12 cellular contexts compared by ENCODE assay signal in the genomic region with DNA sequence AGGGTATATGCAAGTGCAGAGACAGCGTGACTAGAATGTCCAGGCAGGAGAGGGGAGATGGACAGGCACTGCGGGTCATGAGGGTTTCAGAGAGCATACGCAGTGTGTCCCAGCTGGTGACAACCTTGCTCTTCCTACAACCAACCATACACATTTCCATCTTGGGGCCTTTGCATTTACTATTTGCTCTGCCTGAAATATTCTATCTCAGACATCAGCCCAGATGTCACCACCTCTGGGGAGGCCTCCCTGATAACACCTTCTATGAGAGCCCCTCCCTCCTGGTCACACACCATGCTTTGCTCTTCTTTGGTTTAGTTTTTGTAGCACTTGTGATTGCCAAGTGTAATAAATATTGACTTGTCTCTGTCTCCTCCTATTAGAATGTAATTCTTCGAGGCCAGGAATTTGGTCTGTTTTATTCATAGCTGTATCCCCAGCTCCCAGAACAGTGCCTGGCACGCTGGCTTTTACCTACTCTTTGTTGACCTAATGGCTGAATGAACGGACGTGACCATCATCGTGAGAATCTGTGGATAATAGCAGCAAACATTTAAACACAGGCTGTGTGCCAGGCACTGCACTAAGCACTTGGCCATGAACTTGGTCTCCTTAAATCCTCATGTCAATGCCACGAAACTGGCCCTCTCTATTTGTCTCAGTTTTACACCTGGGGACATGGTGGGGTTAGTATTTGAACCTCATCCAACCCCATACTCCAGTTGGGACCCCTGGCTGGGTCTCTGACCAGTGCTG. TPM values are rescaled to one million over a fixed set of nuclear protein-coding genes. Genes with fewer than 3 reads are reported as not detected.
DNase-seq lines count a peak whose midpoint lies in the region; ATAC-seq, FAIRE-seq and TF ChIP-seq lines count a peak whose summit lies in the region.
"Had no signal": no experiment of that assay in that cellular context is flagged by ENCODE, and none has a peak within 500 bp of the region (broad histone marks: within the 10 kb centered on the region; RNA-seq: fewer than 3 reads in every experiment).

No MANE protein-coding gene starts in this region.

- no peaks in the 10 kb centered on the region for H3K9me3 ChIP-seq in OCI-LY3 (ENCODE audit: insufficient read depth, low read length)
- H3K9me3 ChIP-seq in small intestine (ENCODE audit: control insufficient read depth, low read depth) = no peaks in the 10 kb centered on the region
- H3K9me3 ChIP-seq: uterus had no signal

- DNase-seq in small intestine (no peak), NCI-H1417 treated with DMSO at 0.1 percent for 48 hours (lab: John Stamatoyannopoulos, UW) (no peak), NCI-H2196 treated with DMSO at 0.1 percent for 48 hours (lab: John Stamatoyannopoulos, UW; ENCODE audit: unreplicated experiment) (no peak)
- DNase-seq in stimulated activated naive CD4-positive, alpha-beta T cell treated with Interleukin-2 at 50 U/mL for 16 hours (lab: John Stamatoyannopoulos, UW) = no peak
- DNase-seq: brain microvascular endothelial cell, DMS 273 treated with DMSO at 0.1 percent for 48 hours, NCI-H1930 had no signal

- H4K20me1 ChIP-seq in OCI-LY3 (ENCODE audit: insufficient read depth, low read length) = peaks cover 29% of the 10 kb centered on the region; the same call in 1 of the 2 replicates

- no peak for FAIRE-seq in small intestine (lab: Jason Lieb, UNC)
- FAIRE-seq: H54 had no signal

- ATAC-seq in HG02852 (IDR thresholded peaks at IDR 0.05; ENCODE audit: unreplicated experiment) = peak; percentile 5

- peak overlapping the region; percentile 99 for H3K4me2 ChIP-seq in OCI-LY3 (ENCODE audit: low read length)

- TF ChIP-seq POLR2A in GM18526 (IDR thresholded peaks at IDR 0.05; ENCODE audit: extremely low read depth, insufficient read length) = peak; percentile 41

- H3K27me3 ChIP-seq in OCI-LY3 (ENCODE audit: low read depth, low read length) (no peaks in the 10 kb centered on the region), small intestine (ENCODE audit: control insufficient read depth in 2 of 2, insufficient read depth in 2 of 2, low read length in 2 of 2) (no peaks in the 10 kb centered on the region)
- H3K27me3 ChIP-seq: brain microvascular endothelial cell, uterus had no signal

- H3K27ac ChIP-seq in OCI-LY3 (ENCODE audit: low read length) = peak overlapping the region; percentile 85
- H3K27ac ChIP-seq in small intestine (ENCODE audit: low read depth in 1 of 2, low read length in 1 of 2) = peak overlapping the region; percentile 35 to 65
- H3K27ac ChIP-seq: brain microvascular endothelial cell, uterus had no signal

- no peak overlapping the region for H2AFZ ChIP-seq in OCI-LY3 (ENCODE audit: low read depth, low read length)

- peak overlapping the region; percentile 85 for H3K9ac ChIP-seq in OCI-LY3 (ENCODE audit: low read length)

- H3K79me2 ChIP-seq in OCI-LY3 (ENCODE audit: low read length) = peaks cover 87% of the 10 kb centered on the region

- H3K4me3 ChIP-seq in OCI-LY3 (ENCODE audit: low read length) = peak overlapping the region; percentile 74
- H3K4me3 ChIP-seq in small intestine (ENCODE audit: low read depth in 1 of 2, low read length in 2 of 2) = no peak overlapping the region
- H3K4me3 ChIP-seq: uterus had no signal

- no peak for TF ChIP-seq CTCF in OCI-LY3 (IDR thresholded peaks at IDR 0.05; ENCODE audit: low read depth, low read length)

- WGBS in small intestine, 3 donors = 56 to 63% (median 57%) methylated on average over 8 to 9 of the region's 9 CpGs

- H3K4me1 ChIP-seq in OCI-LY3 (ENCODE audit: low read length) (peaks cover 95% of the 10 kb centered on the region), small intestine (ENCODE audit: control insufficient read depth in 2 of 2, insufficient read depth in 1 of 2, low read depth in 1 of 2, low read length in 1 of 2) (no peaks in the 10 kb centered on the region)
- H3K4me1 ChIP-seq: uterus had no signal

- H3K36me3 ChIP-seq in OCI-LY3 (replicated peaks; ENCODE audit: low read depth, low read length) (peaks cover 23% of the 10 kb centered on the region), small intestine (ENCODE audit: control insufficient read depth in 2 of 2, insufficient read depth in 2 of 2, low read length in 2 of 2) (no peaks in the 10 kb centered on the region)
- H3K36me3 ChIP-seq: brain microvascular endothelial cell, uterus had no signal

RNA-seq across cellular contexts. Expression of a gene that starts 51.9 kb away (rescaled TPM):
- polyA plus RNA-seq in small intestine = 10 to 100 TPM in 2 of 3 donors, 1 to 10 TPM in 1; 8.4 to 27.5 (median 10.3) TPM
